In genomic region chr6:105116150-105116549, GRCh38 we compare ENCODE assay signal across 30 cellular contexts.
"Had no signal": no experiment of that assay in that cellular context is flagged by ENCODE, and none has a peak within 500 bp of the region (broad histone marks: within the 10 kb centered on the region; RNA-seq: fewer than 3 reads in every experiment).

No MANE protein-coding gene starts in this region.

- H3K4me3 Mint-ChIP-seq: immature natural killer cell; mesothelial cell of epicardium; naive B cell; natural killer cell; nephron progenitor cell; neural progenitor cell; stimulated activated naive B cell treated with anti-CD40 and anti-IgM and Interleukin-4, amounts not matched to agents 10 μg/mL and 1 μg/mL and 100 μg/mL, for 72 hours had no signal

- H3K9ac ChIP-seq: neural progenitor cell, parathyroid adenoma had no signal

- H3K27me3 ChIP-seq: hepatocyte, left lung, neural progenitor cell, right atrium auricular region, right lobe of liver, stomach, testis, thyroid gland, transverse colon, upper lobe of left lung, vagina had no signal

- ATAC-seq: left colon; left lung; lower lobe of right lung; natural killer cell; right lobe of liver; stimulated activated naive B cell treated with anti-CD40 and anti-IgM and Interleukin-4, amounts not matched to agents 10 μg/mL and 1 μg/mL and 100 μg/mL, for 72 hours; stimulated activated naive CD8-positive, alpha-beta T cell treated with anti-CD3 and anti-CD28 coated beads, Interleukin-15, Interleukin-2, amounts not matched to agents 100 U/mL and 50 U/mL, for 24 hours had no signal

- H3K4me1 ChIP-seq: left lung, lower lobe of right lung, neural progenitor cell, parathyroid adenoma, right atrium auricular region, right lobe of liver, stomach, testis, thyroid gland, transverse colon, upper lobe of left lung, vagina had no signal

- H3K36me3 ChIP-seq: left lung, lower lobe of right lung, neural progenitor cell, neutrophil, right lobe of liver, thyroid gland, transverse colon, upper lobe of left lung, vagina had no signal

- H3K27ac ChIP-seq: hepatocyte, left lung, lower lobe of right lung, neural progenitor cell, neutrophil, parathyroid adenoma, right atrium auricular region, right lobe of liver, stomach, testis, thyroid gland, transverse colon, upper lobe of left lung, vagina had no signal

- H3K4me2 ChIP-seq: hepatocyte, neural progenitor cell had no signal

- DNase-seq: immature natural killer cell; kidney; left colon; left lung; lower lobe of right lung; mammary epithelial cell; mesenchymal stem cell; naive B cell; natural killer cell; nephron progenitor cell; occipital lobe; right lobe of liver; stimulated activated CD4-positive, alpha-beta T cell treated with anti-CD3 and anti-CD28 coated beads, Interleukin-12 subunit alpha, Interleukin-12 subunit beta, amount 100 ng/mL, for 4 hours; stimulated activated CD4-positive, alpha-beta T cell treated with anti-CD3 and anti-CD28 coated beads, Interleukin-15, amount 100 ng/mL, for 24 hours; stimulated activated CD4-positive, alpha-beta T cell treated with anti-CD3 and anti-CD28 coated beads, Interleukin-2, amount 100 ng/mL, for 24 hours; stimulated activated CD4-positive, alpha-beta T cell treated with anti-CD3 and anti-CD28 coated beads, Interleukin-4, amount 100 ng/mL, for 1 hour; stimulated activated naive B cell treated with anti-CD40 and anti-IgM and Interleukin-4, amounts not matched to agents 10 μg/mL and 1 μg/mL and 100 μg/mL, for 72 hours; stimulated activated naive CD8-positive, alpha-beta T cell treated with anti-CD3 and anti-CD28 coated beads, Interleukin-15, Interleukin-2, amounts not matched to agents 100 U/mL and 50 U/mL, for 24 hours; stomach; testis; thyroid gland; transverse colon; upper lobe of left lung had no signal

- H3K4me3 ChIP-seq: hepatocyte, left lung, lower lobe of right lung, neural progenitor cell, right atrium auricular region, right lobe of liver, stomach, testis, thyroid gland, transverse colon, upper lobe of left lung, vagina had no signal

- H3K9me3 Mint-ChIP-seq: mesothelial cell of epicardium; naive B cell; natural killer cell; nephron progenitor cell; neural progenitor cell; stimulated activated naive B cell treated with anti-CD40 and anti-IgM and Interleukin-4, amounts not matched to agents 10 μg/mL and 1 μg/mL and 100 μg/mL, for 72 hours had no signal

- H3K9me3 ChIP-seq: left lung, lower lobe of right lung, neutrophil, right atrium auricular region, right lobe of liver, stomach, testis, thyroid gland, transverse colon, upper lobe of left lung, vagina had no signal

- H3K36me3 Mint-ChIP-seq: immature natural killer cell; naive B cell; natural killer cell; stimulated activated naive B cell treated with anti-CD40 and anti-IgM and Interleukin-4, amounts not matched to agents 10 μg/mL and 1 μg/mL and 100 μg/mL, for 72 hours had no signal

- H3K79me2 ChIP-seq: hepatocyte, parathyroid adenoma had no signal

- H3K27ac Mint-ChIP-seq: immature natural killer cell; mesothelial cell of epicardium; naive B cell; natural killer cell; nephron progenitor cell; neural progenitor cell; stimulated activated naive B cell treated with anti-CD40 and anti-IgM and Interleukin-4, amounts not matched to agents 10 μg/mL and 1 μg/mL and 100 μg/mL, for 72 hours had no signal

- H3K4me1 Mint-ChIP-seq: immature natural killer cell; mesothelial cell of epicardium; naive B cell; natural killer cell; stimulated activated naive B cell treated with anti-CD40 and anti-IgM and Interleukin-4, amounts not matched to agents 10 μg/mL and 1 μg/mL and 100 μg/mL, for 72 hours had no signal

- H2AFZ ChIP-seq: hepatocyte, neural progenitor cell, parathyroid adenoma had no signal
